Comparison of ENCODE assay signal across 8 cellular contexts in genomic region chr7:129635300-129636029, GRCh38. TPM values are rescaled to one million over a fixed set of nuclear protein-coding genes. Genes with fewer than 3 reads are reported as not detected.
DNase-seq lines count a peak whose midpoint lies in the region; ATAC-seq lines count a peak whose summit lies in the region.

No MANE protein-coding gene starts in this region.

- no peaks in the 10 kb centered on the region for H3K9me3 Mint-ChIP-seq in activated CD4-positive, alpha-beta memory T cell treated with anti-CD3 and anti-CD28 coated beads, Interleukin-2, amount 10 ng/mL, durations not matched to agents 7 days and 5 days
- no peaks in the 10 kb centered on the region for H3K9me3 Mint-ChIP-seq in stimulated activated memory B cell treated with anti-CD40 and anti-IgM and Interleukin-4, amounts not matched to agents 10 μg/mL and 1 μg/mL and 100 μg/mL, for 72 hours

- ATAC-seq in GM18520 (IDR thresholded peaks at IDR 0.05; ENCODE audit: unreplicated experiment) (peak; percentile 67), HG03439 (IDR thresholded peaks at IDR 0.05; ENCODE audit: unreplicated experiment) (peak; percentile 77)
- ATAC-seq in stimulated activated memory B cell treated with anti-CD40 and anti-IgM and Interleukin-4, amounts not matched to agents 10 μg/mL and 1 μg/mL and 100 μg/mL, for 72 hours: peak; percentile 66

- H4K8ac ChIP-seq in mesendoderm (ENCODE audit: low read depth, low read length): no peak overlapping the region

- H3K36me3 Mint-ChIP-seq in activated CD4-positive, alpha-beta memory T cell treated with anti-CD3 and anti-CD28 coated beads, Interleukin-2, amount 10 ng/mL, durations not matched to agents 7 days and 5 days (ENCODE audit: low read depth): peaks cover 4% of the 10 kb centered on the region
- H3K36me3 Mint-ChIP-seq in stimulated activated memory B cell treated with anti-CD40 and anti-IgM and Interleukin-4, amounts not matched to agents 10 μg/mL and 1 μg/mL and 100 μg/mL, for 72 hours: peaks cover 5% of the 10 kb centered on the region

- H4K5ac ChIP-seq in mesendoderm (ENCODE audit: low read length): no peak overlapping the region

- no peaks in the 10 kb centered on the region for H3K27me3 Mint-ChIP-seq in activated CD4-positive, alpha-beta memory T cell treated with anti-CD3 and anti-CD28 coated beads, Interleukin-2, amount 10 ng/mL, durations not matched to agents 7 days and 5 days
- no peaks in the 10 kb centered on the region for H3K27me3 Mint-ChIP-seq in stimulated activated memory B cell treated with anti-CD40 and anti-IgM and Interleukin-4, amounts not matched to agents 10 μg/mL and 1 μg/mL and 100 μg/mL, for 72 hours

- peak overlapping the region; percentile 16 for H3K9ac ChIP-seq in mesendoderm (ENCODE audit: low read length)

- H3K79me2 ChIP-seq in mesendoderm (ENCODE audit: control insufficient read depth, insufficient read depth, low read length): peaks cover 25% of the 10 kb centered on the region

- no peak overlapping the region for H3K18ac ChIP-seq in mesendoderm (ENCODE audit: low read length)

- H3K4me2 ChIP-seq in mesendoderm (ENCODE audit: low read length): no peak overlapping the region

- no peaks in the 10 kb centered on the region for H3K27me3 ChIP-seq in mesendoderm (ENCODE audit: insufficient read depth, low read length, poor library complexity)

- no peak overlapping the region for H3K23ac ChIP-seq in mesendoderm (ENCODE audit: low read length)

- POLR2A ChIA-PET in activated CD4-positive, alpha-beta memory T cell treated with anti-CD3 and anti-CD28 coated beads, Interleukin-2, amount 10 ng/mL, durations not matched to agents 7 days and 5 days (lab: Charles Lee): no interaction called here

- DNase-seq in AG08395 (ENCODE audit: low spot score) (peak; percentile 85), NCI-H82 treated with DMSO at 0.1 percent for 48 hours (lab: John Stamatoyannopoulos, UW; ENCODE audit: unreplicated experiment) (peak; percentile 59), mesendoderm (peak; percentile 89)
- DNase-seq in activated CD4-positive, alpha-beta memory T cell treated with anti-CD3 and anti-CD28 coated beads, Interleukin-2, amount 10 ng/mL, durations not matched to agents 7 days and 5 days: peak; percentile 72
- DNase-seq in effector CD8-positive, alpha-beta T cell (lab: John Stamatoyannopoulos, UW): peak; percentile 47

- no peak overlapping the region for H3K4ac ChIP-seq in mesendoderm (ENCODE audit: low read depth, low read length)

- CTCF ChIA-PET in activated CD4-positive, alpha-beta memory T cell treated with anti-CD3 and anti-CD28 coated beads, Interleukin-2, amount 10 ng/mL, durations not matched to agents 7 days and 5 days (lab: Charles Lee): interaction anchor here (0.7 to 1.6 kb wide), 7 partner anchors 8 to 292 kb away, joined by 3 to 6 read pairs (median 5); no protein-coding TSS in a partner anchor

- WGBS in mesendoderm (ENCODE audit: extremely low coverage, insufficient coverage, low lambda C conversion rate): no CpG with 5 or more reads among the region's 6 CpGs

- no peaks in the 10 kb centered on the region for H3K36me3 ChIP-seq in mesendoderm (ENCODE audit: control insufficient read depth, insufficient read depth, low read length)

- peaks cover 11% of the 10 kb centered on the region for H3K4me1 Mint-ChIP-seq in activated CD4-positive, alpha-beta memory T cell treated with anti-CD3 and anti-CD28 coated beads, Interleukin-2, amount 10 ng/mL, durations not matched to agents 7 days and 5 days
- H3K4me1 Mint-ChIP-seq in stimulated activated memory B cell treated with anti-CD40 and anti-IgM and Interleukin-4, amounts not matched to agents 10 μg/mL and 1 μg/mL and 100 μg/mL, for 72 hours: peaks cover 17% of the 10 kb centered on the region

- no peak overlapping the region for H2AK5ac ChIP-seq in mesendoderm (ENCODE audit: low read length)

- H3K79me1 ChIP-seq in mesendoderm (ENCODE audit: low read length): peaks cover 15% of the 10 kb centered on the region

- H2BK5ac ChIP-seq in mesendoderm (ENCODE audit: low read length): no peak overlapping the region

- no peak overlapping the region for H3K27ac ChIP-seq in mesendoderm (ENCODE audit: low read depth, low read length)

- H3K4me3 ChIP-seq in mesendoderm (ENCODE audit: low read length): no peak overlapping the region

- H3K27ac Mint-ChIP-seq in activated CD4-positive, alpha-beta memory T cell treated with anti-CD3 and anti-CD28 coated beads, Interleukin-2, amount 10 ng/mL, durations not matched to agents 7 days and 5 days: no peak overlapping the region
- peak overlapping the region; percentile 16 for H3K27ac Mint-ChIP-seq in stimulated activated memory B cell treated with anti-CD40 and anti-IgM and Interleukin-4, amounts not matched to agents 10 μg/mL and 1 μg/mL and 100 μg/mL, for 72 hours

- no peak overlapping the region for H2BK15ac ChIP-seq in mesendoderm (replicated peaks; ENCODE audit: low read depth)

- H3K56ac ChIP-seq in mesendoderm (ENCODE audit: low read length): no peak overlapping the region

- H3K4me3 Mint-ChIP-seq in activated CD4-positive, alpha-beta memory T cell treated with anti-CD3 and anti-CD28 coated beads, Interleukin-2, amount 10 ng/mL, durations not matched to agents 7 days and 5 days: no peak overlapping the region
- no peak overlapping the region for H3K4me3 Mint-ChIP-seq in stimulated activated memory B cell treated with anti-CD40 and anti-IgM and Interleukin-4, amounts not matched to agents 10 μg/mL and 1 μg/mL and 100 μg/mL, for 72 hours

- H3K4me1 ChIP-seq in mesendoderm (ENCODE audit: control insufficient read depth, low read depth, low read length): no peaks in the 10 kb centered on the region

- no peak overlapping the region for H2BK120ac ChIP-seq in mesendoderm (ENCODE audit: low read depth, low read length)

RNA-seq across cellular contexts. Expression of gene NRF1, which starts 23.9 kb away (rescaled TPM):
- total RNA-seq in activated CD4-positive, alpha-beta memory T cell treated with anti-CD3 and anti-CD28 coated beads, Interleukin-2, amount 10 ng/mL, durations not matched to agents 7 days and 5 days: 10 to 100 TPM; 21.9 to 24.7 TPM
- 14.2 TPM for polyA plus RNA-seq in mesendoderm (2013, experiment 1 of 2)
- polyA plus RNA-seq in mesendoderm (2013, experiment 2 of 2): 15.0 TPM
